17 cellular contexts compared by ENCODE assay signal in the genomic region with DNA sequence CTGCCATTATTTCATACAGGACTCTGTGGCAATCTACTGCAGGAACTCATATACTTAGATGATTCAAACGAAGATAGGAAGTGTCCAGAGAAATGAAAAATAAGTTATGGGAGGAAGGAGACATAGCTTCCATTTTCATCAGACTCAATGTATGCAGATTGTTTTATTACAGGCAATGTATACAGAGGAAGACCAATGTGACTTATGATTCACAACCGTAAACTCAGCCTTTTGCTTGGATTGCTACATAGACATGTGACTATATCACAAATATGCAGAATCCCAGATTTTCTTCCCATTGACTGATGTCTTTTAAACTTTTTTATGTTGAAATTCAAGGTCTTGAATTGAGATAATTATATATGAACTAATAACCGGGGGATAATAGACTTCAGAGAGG.
A peak's percentile ranks its signal among the peaks of the same experiment; 100 is the strongest.
DNase-seq lines count a peak whose midpoint lies in the region; ATAC-seq and TF ChIP-seq lines count a peak whose summit lies in the region.
"Had no signal": no experiment of that assay in that cellular context is flagged by ENCODE, and none has a peak within 500 bp of the region (broad histone marks: within the 10 kb centered on the region; RNA-seq: fewer than 3 reads in every experiment).

No MANE protein-coding gene starts in this region.

- H3K27ac Mint-ChIP-seq in MCF 10A (ENCODE audit: low read depth, unreplicated experiment), result no peak overlapping the region
- H3K27ac Mint-ChIP-seq: CD4-positive, CD25-positive, alpha-beta regulatory T cell; CD8-positive, alpha-beta memory T cell; H9 had no signal

- H3K36me3 ChIP-seq in Karpas-422 (ENCODE audit: insufficient read depth, low read length), result no peaks in the 10 kb centered on the region
- H3K36me3 ChIP-seq: BE2C had no signal

- POLR2A ChIA-PET in MCF 10A (lab: Yijun Ruan, JAX), result no interaction called here

- H3K4me2 ChIP-seq in Karpas-422 (ENCODE audit: low read depth, low read length, poor library complexity, severe bottlenecking), result no peak overlapping the region

- no peaks in the 10 kb centered on the region for H3K9me3 Mint-ChIP-seq in MCF 10A (ENCODE audit: unreplicated experiment)
- H3K9me3 Mint-ChIP-seq: H9 had no signal

- no peak overlapping the region for H3K4me3 ChIP-seq in Karpas-422 (ENCODE audit: low read length)

- H3K4me3 Mint-ChIP-seq in MCF 10A (ENCODE audit: unreplicated experiment), result no peak overlapping the region
- H3K4me3 Mint-ChIP-seq: CD4-positive, CD25-positive, alpha-beta regulatory T cell; CD8-positive, alpha-beta memory T cell; H9 had no signal

- H3K36me3 Mint-ChIP-seq in MCF 10A (ENCODE audit: insufficient read depth, unreplicated experiment), result no peaks in the 10 kb centered on the region
- H3K36me3 Mint-ChIP-seq: CD4-positive, CD25-positive, alpha-beta regulatory T cell; CD8-positive, alpha-beta memory T cell had no signal

- TF ChIP-seq CTCF in MCF 10A (IDR thresholded peaks at IDR 0.05; ENCODE audit: unreplicated experiment), result no peak

- H3K9ac ChIP-seq in Karpas-422 (ENCODE audit: low read length), result no peak overlapping the region

- no peak overlapping the region for H3K27ac ChIP-seq in Karpas-422 (ENCODE audit: low read length)

- H3K9me2 ChIP-seq in Karpas-422 (replicated peaks; ENCODE audit: insufficient read depth, low read length), result no peaks in the 10 kb centered on the region

- no peaks in the 10 kb centered on the region for H3K9me3 ChIP-seq in Karpas-422 (ENCODE audit: low read length)
- H3K9me3 ChIP-seq: BE2C had no signal

- no peaks in the 10 kb centered on the region for H4K20me1 ChIP-seq in Karpas-422 (ENCODE audit: insufficient read depth, low read depth, low read length)

- DNase-seq in ELR (ENCODE audit: low read depth), result peak; percentile 3
- DNase-seq in HS-5 (ENCODE audit: low read depth), result peak; percentile 50
- DNase-seq in fibroblast of peridontal ligament (ENCODE audit: extremely low read depth), result peak; percentile 27
- DNase-seq in MCF 10A (ENCODE audit: unreplicated experiment), result no peak
- no peak for DNase-seq in Karpas-422
- DNase-seq: ACHN; BE2C; C1 segment of cervical spinal cord; CD4-positive, CD25-positive, alpha-beta regulatory T cell; CD8-positive, alpha-beta memory T cell; COR-L47; DMS 273 treated with DMSO at 0.1 percent for 48 hours; DMS53; DND-41; GDM1; H9 had no signal

- no peaks in the 10 kb centered on the region for H3K4me1 ChIP-seq in Karpas-422 (ENCODE audit: low read length)
- H3K4me1 ChIP-seq: BE2C had no signal

- CTCF ChIA-PET in MCF 10A (lab: Yijun Ruan, JAX), result interaction anchor here (2.0 kb wide), 1 partner anchor 10 kb away, joined by 5 read pairs; no protein-coding TSS in a partner anchor

- no TSS peak for BruUV-seq in MCF 10A (replicated peaks; lab: Mats Ljungman, UMichigan)

- intact Hi-C loops in MCF 10A (cut with micrococcal nuclease), result no loop called here

- no peaks in the 10 kb centered on the region for H3K27me3 ChIP-seq in Karpas-422 (ENCODE audit: low read length)
- H3K27me3 ChIP-seq: BE2C had no signal

- no peak overlapping the region for H2AFZ ChIP-seq in Karpas-422 (ENCODE audit: low read length)

- H3K79me2 ChIP-seq in Karpas-422 (ENCODE audit: low read length), result no peaks in the 10 kb centered on the region

- peaks cover 72% of the 10 kb centered on the region for H3K27me3 Mint-ChIP-seq in MCF 10A (ENCODE audit: insufficient read depth, unreplicated experiment)
- H3K27me3 Mint-ChIP-seq: CD4-positive, CD25-positive, alpha-beta regulatory T cell had no signal

- no peak for ATAC-seq in GM18873 (IDR thresholded peaks at IDR 0.05; ENCODE audit: low FRiP score, unreplicated experiment)

- no peaks in the 10 kb centered on the region for H3K4me1 Mint-ChIP-seq in MCF 10A (ENCODE audit: insufficient read depth, unreplicated experiment)
- H3K4me1 Mint-ChIP-seq: CD4-positive, CD25-positive, alpha-beta regulatory T cell; CD8-positive, alpha-beta memory T cell; H9 had no signal

Comparison
In these comparisons a context has a peak if more than half of its experiments do, and no peak if none do; other contexts are left out.
1. DNase-seq: peak in ELR (single experiment), HS-5 (single experiment) and fibroblast of peridontal ligament (single experiment); none in MCF 10A (single experiment) and Karpas-422 (single experiment).